Comparison of ENCODE assay signal across 7 cellular contexts in genomic region chr1:10980094-10980577, GRCh38. TPM values are rescaled to one million over a fixed set of nuclear protein-coding genes. Genes with fewer than 3 reads are reported as not detected.
DNase-seq lines count a peak whose midpoint lies in the region; ATAC-seq, FAIRE-seq and TF ChIP-seq lines count a peak whose summit lies in the region.

No MANE protein-coding gene starts in this region.

- peak; percentile 97 to 99 (median 98) for ATAC-seq in right lobe of liver
- ATAC-seq in GM18511 (IDR thresholded peaks at IDR 0.05; ENCODE audit: unreplicated experiment) = no peak

- CTCF ChIA-PET in H1 (lab: Charles Lee; ENCODE audit: partially characterized antibody) = interaction anchor here (0.5 to 1.8 kb wide), 11 partner anchors 9 to 713 kb away, joined by 3 to 5 read pairs (median 3); no protein-coding TSS in a partner anchor

- DNase-seq in LNCaP clone FGC (ENCODE audit: low read depth) (peak; percentile 72), H1 (ENCODE audit: low read depth in 1 of 2, low spot score in 2 of 2) (peak; percentile 80 to 85), right lobe of liver (peak; percentile 90 to 95 (median 95)), type B pancreatic cell (ENCODE audit: extremely low spot score, unreplicated experiment) (peak; percentile 78)
- no peak for DNase-seq in activated CD4-positive, CD25-positive, alpha-beta regulatory T cell treated with anti-CD3 and anti-CD28 coated beads, Interleukin-2, amount 50 U/mL, for 72 hours
- DNase-seq in stimulated activated CD8-positive, alpha-beta memory T cell treated with anti-CD3 and anti-CD28 coated beads, Interleukin-4, amount 100 ng/mL, for 48 hours = no peak

- H2BK120ac ChIP-seq in H1 (replicated peaks; ENCODE audit: low read depth, low read length) = peak overlapping the region; percentile 73

- no peak overlapping the region for H3K56ac ChIP-seq in H1 (replicated peaks; ENCODE audit: insufficient read length, low read depth, low read length)

- FAIRE-seq in H1 (lab: Jason Lieb, UNC) = peak; percentile 90

- no peak overlapping the region for H2BK15ac ChIP-seq in H1 (ENCODE audit: low read length)

- H3K27me3 ChIP-seq in H1 (replicated peaks in 1 of 4; ENCODE audit: control insufficient read depth in 3 of 4, extremely low read depth in 1 of 4, insufficient read depth in 3 of 4, low read length in 3 of 4) = no peaks in the 10 kb centered on the region
- H3K27me3 ChIP-seq in right lobe of liver = no peaks in the 10 kb centered on the region

- no peak for TF ChIP-seq POLR2A in H1 (IDR thresholded peaks at IDR 0.05; ENCODE audit: control extremely low read depth in 1 of 2, low read depth in 2 of 2, low read length in 2 of 2)
- TF ChIP-seq POLR2A in right lobe of liver (IDR thresholded peaks at IDR 0.05) = peak; percentile 57

- H3K9ac ChIP-seq in H1 (replicated peaks in 1 of 4; ENCODE audit: extremely low read depth in 1 of 4, low read depth in 3 of 4, low read length in 3 of 4) = no peak overlapping the region

- H3K23me2 ChIP-seq in H1 (ENCODE audit: low read depth, low read length) = peaks cover 2% of the 10 kb centered on the region; the same call in 1 of the 2 replicates

- H3K4me1 Mint-ChIP-seq in type B pancreatic cell (ENCODE audit: unreplicated experiment) = peaks cover 9% of the 10 kb centered on the region

- peaks cover 14 to 20% (median 16%) of the 10 kb centered on the region in 4 experiments for H3K4me1 ChIP-seq in H1 (replicated peaks in 1 of 4; ENCODE audit: control insufficient read depth in 3 of 4, insufficient read depth in 4 of 4, low read length in 3 of 4)
- H3K4me1 ChIP-seq in right lobe of liver = peaks cover 0 to 16% (median 3%) of the 10 kb centered on the region in 4 donors

- H3K9me3 ChIP-seq in H1 (ENCODE audit: insufficient read depth in 2 of 2, low read depth in 1 of 2, low read length in 1 of 2) (no peaks in the 10 kb centered on the region), right lobe of liver (no peaks in the 10 kb centered on the region)

- H2BK12ac ChIP-seq in H1 (ENCODE audit: low read depth, low read length) = peak overlapping the region; percentile 82; the same call in 1 of the 2 replicates

- H4K8ac ChIP-seq in H1 (ENCODE audit: extremely low read depth, insufficient read depth, low read length) = no peak overlapping the region

- peak overlapping the region; percentile 29 for H3K27ac Mint-ChIP-seq in type B pancreatic cell

- peak overlapping the region; percentile 59 to 77 for H3K4me2 ChIP-seq in H1 (ENCODE audit: insufficient read depth in 1 of 2, low read depth in 2 of 2, low read length in 2 of 2)

- H3K27me3 Mint-ChIP-seq in type B pancreatic cell = peaks cover 31% of the 10 kb centered on the region

- H2AK5ac ChIP-seq in H1 (ENCODE audit: low read depth, low read length) = no peak overlapping the region

- no peaks in the 10 kb centered on the region for H3K9me3 Mint-ChIP-seq in type B pancreatic cell

- H4K5ac ChIP-seq in H1 (ENCODE audit: insufficient read length, low read depth, low read length) = no peak overlapping the region

- peak in 1 of 2 experiments; percentile 12; a peak in 1 of 4 replicates for TF ChIP-seq RAD21 in H1 (IDR thresholded peaks at IDR 0.05 in 1 of 2, conservative IDR thresholded peaks at IDR 0.05 in 1 of 2; ENCODE audit: low read depth in 2 of 2, low read length in 2 of 2)

- no peaks in the 10 kb centered on the region for H3K36me3 ChIP-seq in H1 (ENCODE audit: control insufficient read depth in 2 of 4, insufficient read depth in 4 of 4, low read length in 3 of 4)
- no peaks in the 10 kb centered on the region for H3K36me3 ChIP-seq in right lobe of liver

- H4K91ac ChIP-seq in H1 (replicated peaks; ENCODE audit: insufficient read length, low read length) = no peak overlapping the region

- H3K79me2 ChIP-seq in H1 (ENCODE audit: control insufficient read depth in 1 of 2, insufficient read depth in 2 of 2, low read length in 2 of 2) = no peaks in the 10 kb centered on the region

- no peaks in the 10 kb centered on the region for H3K36me3 Mint-ChIP-seq in type B pancreatic cell

- H3K4me3 ChIP-seq in LNCaP clone FGC (ENCODE audit: low read depth, low read length) = no peak overlapping the region
- peak overlapping the region in 3 of 4 experiments; percentile 26 to 47 (median 47); a peak in 5 of 8 replicates for H3K4me3 ChIP-seq in H1 (ENCODE audit: extremely low read depth in 1 of 4, insufficient read depth in 2 of 4, low read depth in 3 of 4, low read length in 4 of 4)
- H3K4me3 ChIP-seq in right lobe of liver = peak overlapping the region in 1 of 3 donors; percentile 32

- WGBS in H1 (ENCODE audit: extremely low coverage in 1 of 2, insufficient coverage in 1 of 2, insufficient read length in 1 of 2, insufficient replicate concordance in 2 of 2, low coverage in 1 of 2, low lambda C conversion rate in 2 of 2, missing lambda C conversion rate in 1 of 2), 2 experiments = 5% methylated on average over 15 of the region's 15 CpGs; no CpG with 5 or more reads in 1 of the 2 experiments
- 7% methylated on average over 3 of the region's 15 CpGs for WGBS in right lobe of liver (ENCODE audit: insufficient coverage, low coverage, low lambda C conversion rate, missing lambda C conversion rate)

- no peak overlapping the region for H3K23ac ChIP-seq in H1 (ENCODE audit: insufficient read length)

- POLR2A ChIA-PET in H1 (lab: Charles Lee; ENCODE audit: partially characterized antibody) = interaction anchor here (0.9 to 2.8 kb wide), 5 partner anchors 10 to 50 kb away, joined by 3 to 16 read pairs (median 4); partner anchors contain the start of gene TARDBP

- no peak overlapping the region for H2AFZ ChIP-seq in H1 (ENCODE audit: low read length)

- 0 out of 2 replicates have a peak overlapping the region, but pooled peaks have one; percentile 34 for H2BK20ac ChIP-seq in H1 (ENCODE audit: low read length)

- intact Hi-C loops in right lobe of liver (cut with DNase I) = no loop called here

- H3K27ac ChIP-seq in H1 (ENCODE audit: low read depth, low read length) (peak overlapping the region; percentile 63; the same call in 1 of the 2 replicates), right lobe of liver (peak overlapping the region in 1 of 3 donors; percentile 42)

- H3K14ac ChIP-seq in H1 (ENCODE audit: insufficient read length) = no peak overlapping the region

- H3K4ac ChIP-seq in H1 (replicated peaks; ENCODE audit: insufficient read length, low read depth, low read length) = no peak overlapping the region

- H2BK5ac ChIP-seq in H1 (ENCODE audit: low read depth, low read length) = peak overlapping the region; percentile 89; the same call in 1 of the 2 replicates

- 0 out of 3 replicates have a peak, but pooled peaks of 1 of the 2 experiments have one; percentile 52 for TF ChIP-seq EP300 in H1 (IDR thresholded peaks at IDR 0.05; ENCODE audit: borderline replicate concordance in 1 of 2, low read depth in 2 of 2, low read length in 2 of 2)

- TF ChIP-seq CTCF in LNCaP clone FGC (IDR thresholded peaks at IDR 0.05; ENCODE audit: control insufficient read depth, extremely low read depth, insufficient read depth) (peak; percentile 34; the same call in 1 of the 2 replicates), H1 (IDR thresholded peaks at IDR 0.05; ENCODE audit: control extremely low read depth in 1 of 3, insufficient read depth in 1 of 3, low read depth in 1 of 3, low read length in 3 of 3) (peak in 2 of 3 experiments; percentile 33 to 45; a peak in 3 of 4 replicates), right lobe of liver (IDR thresholded peaks at IDR 0.05) (peak; percentile 38 to 63 (median 52)), type B pancreatic cell (conservative IDR thresholded peaks at IDR 0.05) (peak; percentile 55)

- H3K4me3 Mint-ChIP-seq in type B pancreatic cell = peak overlapping the region; percentile 41

- no peaks in the 10 kb centered on the region for H3K79me1 ChIP-seq in H1 (ENCODE audit: low read depth, low read length)

- H3K18ac ChIP-seq in H1 (ENCODE audit: extremely low read depth, low read length) = no peak overlapping the region; the same call in 1 of the 2 replicates

- no peaks in the 10 kb centered on the region for H4K20me1 ChIP-seq in H1 (replicated peaks in 1 of 2; ENCODE audit: control insufficient read depth in 1 of 2, insufficient read depth in 2 of 2, low read length in 2 of 2)

TF ChIP-seq in H1, 55 proteins besides CTCF, POLR2A, EP300 and RAD21 (continues in another document):
- TF ChIP-seq TEAD4 (IDR thresholded peaks at IDR 0.05; ENCODE audit: low read depth, low read length) (peak; percentile 77; the same call in 1 of the 2 replicates), ASH2L (IDR thresholded peaks at IDR 0.05; ENCODE audit: low read length) (peak; percentile 41), CTBP2 (IDR thresholded peaks at IDR 0.05; ENCODE audit: borderline replicate concordance, insufficient read depth, insufficient read length, low read length) (peak; percentile 34), KDM4A (IDR thresholded peaks at IDR 0.05; ENCODE audit: low read depth, low read length, severe bottlenecking) (no peak), CHD1 (IDR thresholded peaks at IDR 0.05; ENCODE audit: low read depth, low read length) (no peak), USF2 (IDR thresholded peaks at IDR 0.05; ENCODE audit: low read length) (no peak), MAX (IDR thresholded peaks at IDR 0.05) (peak; percentile 13; the same call in 1 of the 2 replicates), JUN (IDR thresholded peaks at IDR 0.05; ENCODE audit: low read depth, low read length) (no peak), TBP (IDR thresholded peaks at IDR 0.05; ENCODE audit: low read depth, low read length) (peak; percentile 70; the same call in 1 of the 2 replicates)

RNA-seq across cellular contexts. Expression of gene TARDBP, which starts 32.3 kb away (rescaled TPM):
- 232 and 240 TPM in 2 replicates for total RNA-seq in H1 (2021; fragmentation: NEBNext Ultra II Directional; extraction: Animal tissue kit (Norgen Biotek cat#: 25700))
- polyA plus RNA-seq in H1 (2011; rRNA removed) = 121 and 144 TPM in 2 replicates
- 216 TPM for polyA plus RNA-seq in H1 (2011; cell fraction: cytosol; rRNA removed)
- 92.6 TPM for polyA plus RNA-seq in H1 (2011; cell fraction: nucleus; rRNA removed)
- polyA plus RNA-seq in H1 (2012, experiment 1 of 2) = 239 to 401 TPM (median 318 TPM) in 4 replicates
- polyA plus RNA-seq in H1 (2012, experiment 2 of 2) = 40.2 TPM
- polyA plus RNA-seq in H1 (2013, experiment 1 of 2) = 183 TPM
- 175 TPM for polyA plus RNA-seq in H1 (2013, experiment 2 of 2)
- 122 and 124 TPM in 2 replicates for polyA minus RNA-seq in H1 (2011; rRNA and poly(A)+ RNA removed)
- polyA minus RNA-seq in H1 (2011; cell fraction: cytosol; rRNA and poly(A)+ RNA removed) = 148 TPM
- polyA minus RNA-seq in H1 (2011; cell fraction: nucleus; rRNA and poly(A)+ RNA removed) = 132 TPM
- total RNA-seq in right lobe of liver (10 to 100 TPM; 57.2 to 84.4 (median 73.8) TPM), type B pancreatic cell (ENCODE audit: low replicate concordance) (153 and 188 TPM in 2 replicates)

Comparison
In these comparisons a context has a peak if more than half of its experiments do, and no peak if none do; other contexts are left out.
1. DNase-seq: peak in LNCaP clone FGC (single experiment), H1 (2 of 2), right lobe of liver (3 of 3) and type B pancreatic cell (single experiment); none in activated CD4-positive, CD25-positive, alpha-beta regulatory T cell treated with anti-CD3 and anti-CD28 coated beads, Interleukin-2, amount 50 U/mL, for 72 hours (single experiment) and stimulated activated CD8-positive, alpha-beta memory T cell treated with anti-CD3 and anti-CD28 coated beads, Interleukin-4, amount 100 ng/mL, for 48 hours (single experiment).
2. Peak in every context shown above with its lines, with median percentiles within 50 percentile points of each other: CTCF ChIP-seq.